ENCODE assay signal across 10 cellular contexts in genomic region chr19:16899566-16900075, GRCh38. TPM values are rescaled to one million over a fixed set of nuclear protein-coding genes. Genes with fewer than 3 reads are reported as not detected.
DNase-seq lines count a peak whose midpoint lies in the region; TF ChIP-seq lines count a peak whose summit lies in the region.
"Had no signal": no experiment of that assay in that cellular context is flagged by ENCODE, and none has a peak within 500 bp of the region (broad histone marks: within the 10 kb centered on the region; RNA-seq: fewer than 3 reads in every experiment).

No MANE protein-coding gene starts in this region.

- peaks cover 2% of the 10 kb centered on the region for H3K27me3 ChIP-seq in osteoblast (ENCODE audit: insufficient read depth, low read length)
- H3K27me3 ChIP-seq: suprapubic skin had no signal

- H4K20me1 ChIP-seq in osteoblast (ENCODE audit: insufficient read depth, low read length) = no peaks in the 10 kb centered on the region

- DNase-seq in AG04449 (ENCODE audit: low read depth, low spot score) (no peak), RKO (ENCODE audit: low spot score) (peak; percentile 35), ecto neural progenitor cell (ENCODE audit: low spot score) (peak; percentile 74), osteoblast (ENCODE audit: insufficient read length, low spot score, missing footprints) (peak; percentile 98), caudate nucleus (lab: John Stamatoyannopoulos, UW) (no peak), NCI-H1105 treated with DMSO at 0.1 percent for 48 hours (lab: John Stamatoyannopoulos, UW) (no peak)
- DNase-seq in central memory CD4-positive, alpha-beta T cell = no peak

- no peaks in the 10 kb centered on the region for H3K4me1 ChIP-seq in osteoblast (ENCODE audit: insufficient read depth, low read length)

- TF ChIP-seq CTCF in AG04449 (IDR thresholded peaks at IDR 0.05; ENCODE audit: insufficient read depth, low read length, missing control alignments) (peak; percentile 51), GM12873 (IDR thresholded peaks at IDR 0.05; ENCODE audit: insufficient read depth, low read depth, low read length, missing control alignments) (peak; percentile 85), osteoblast (IDR thresholded peaks at IDR 0.05; ENCODE audit: extremely low read depth, low read depth, low read length) (peak; percentile 62)

- no peaks in the 10 kb centered on the region for H3K36me3 ChIP-seq in osteoblast (ENCODE audit: insufficient read depth, low read length)
- H3K36me3 ChIP-seq: suprapubic skin had no signal

- H3K4me3 ChIP-seq in AG04449 (ENCODE audit: low read depth, low read length) (no peak overlapping the region), osteoblast (ENCODE audit: insufficient read depth, low read length) (no peak overlapping the region)
- H3K4me3 ChIP-seq: suprapubic skin had no signal

- POLR2A ChIA-PET in AG04449 (lab: Yijun Ruan, JAX) = no interaction called here

- H2AFZ ChIP-seq in osteoblast (ENCODE audit: low read length) = no peak overlapping the region

- no peaks in the 10 kb centered on the region for H3K79me2 ChIP-seq in osteoblast (ENCODE audit: insufficient read depth, low read length)

- H3K9me3 ChIP-seq in osteoblast (ENCODE audit: low read depth, low read length) = no peaks in the 10 kb centered on the region
- H3K9me3 ChIP-seq: suprapubic skin had no signal

- no peak overlapping the region for H3K4me2 ChIP-seq in osteoblast (ENCODE audit: insufficient read depth, low read length)

- CTCF ChIA-PET in AG04449 (lab: Yijun Ruan, JAX) = interaction anchor here (1.2 to 2.6 kb wide), 2 partner anchors 120 to 129 kb away, joined by 4 to 7 read pairs; no protein-coding TSS in a partner anchor

- no peak overlapping the region for H3K27ac ChIP-seq in osteoblast (ENCODE audit: low read depth, low read length)
- no peak overlapping the region for H3K27ac ChIP-seq in caudate nucleus (ENCODE audit: low read depth, low read length)
- H3K27ac ChIP-seq: epithelial cell of prostate, suprapubic skin had no signal

RNA-seq across cellular contexts. Expression of gene F2RL3, which starts 10.8 kb away (rescaled TPM):
- under 0.01 TPM in 2 replicates for total RNA-seq in osteoblast

Comparison
In these comparisons a context has a peak if more than half of its experiments do, and no peak if none do; other contexts are left out.
1. DNase-seq: peak in RKO (single experiment), ecto neural progenitor cell (single experiment) and osteoblast (single experiment); none in AG04449 (single experiment), caudate nucleus (0 of 61), NCI-H1105 treated with DMSO at 0.1 percent for 48 hours (single experiment) and central memory CD4-positive, alpha-beta T cell (single experiment).
2. Peak in every context shown above with its lines, with median percentiles within 50 percentile points of each other: CTCF ChIP-seq.